ENCODE assay signal across 11 cellular contexts in genomic region chr13:79779761-79780160, GRCh38.
DNase-seq lines count a peak whose midpoint lies in the region; ATAC-seq, FAIRE-seq and TF ChIP-seq lines count a peak whose summit lies in the region.
"Had no signal": no experiment of that assay in that cellular context is flagged by ENCODE, and none has a peak within 500 bp of the region (broad histone marks: within the 10 kb centered on the region; RNA-seq: fewer than 3 reads in every experiment).

No MANE protein-coding gene starts in this region.

- peak overlapping the region; percentile 75 for H2AFZ ChIP-seq in mammary epithelial cell (ENCODE audit: low read depth, low read length)

- peak overlapping the region; percentile 53 for H3K9ac ChIP-seq in mammary epithelial cell (ENCODE audit: insufficient read depth, low read length)

- H3K36me3 ChIP-seq in mammary epithelial cell (ENCODE audit: insufficient read depth, low read length) (no peaks in the 10 kb centered on the region), left lung (no peaks in the 10 kb centered on the region), upper lobe of right lung (no peaks in the 10 kb centered on the region)

- peak overlapping the region; percentile 79 for H3K27ac ChIP-seq in mammary epithelial cell (ENCODE audit: insufficient read depth, low read depth, low read length)
- H3K27ac ChIP-seq in left lung = no peak overlapping the region
- peak overlapping the region; percentile 19 for H3K27ac ChIP-seq in upper lobe of right lung

- TF ChIP-seq CTCF in mammary epithelial cell (conservative IDR thresholded peaks at IDR 0.05 in 1 of 2, IDR thresholded peaks at IDR 0.05 in 1 of 2; ENCODE audit: extremely low read depth in 1 of 2, insufficient read depth in 1 of 2, low read depth in 1 of 2, low read length in 2 of 2) (no peak), left lung (IDR thresholded peaks at IDR 0.05) (no peak), upper lobe of right lung (IDR thresholded peaks at IDR 0.05) (no peak)

- peak overlapping the region in 1 of 3 experiments; percentile 14 for H3K4me3 ChIP-seq in mammary epithelial cell (replicated peaks in 1 of 3; ENCODE audit: insufficient read depth in 1 of 3, low read depth in 2 of 3, low read length in 3 of 3)
- H3K4me3 ChIP-seq in left lung = no peak overlapping the region
- no peak overlapping the region for H3K4me3 ChIP-seq in upper lobe of right lung
- H3K4me3 ChIP-seq: K562 had no signal

- CTCF ChIA-PET in mammary epithelial cell (lab: Charles Lee; ENCODE audit: low non-redundant PET) = interaction anchor here (0.7 kb wide), 1 partner anchor 846 kb away, joined by 3 read pairs; no protein-coding TSS in a partner anchor

- in situ Hi-C loops in mammary epithelial cell (cut with MboI; ENCODE audit: low sequenced_read_pairs in 2 of 2) = loop anchor here (10.0 kb wide), 1 partner anchor 555 kb away; no protein-coding TSS in a partner anchor

- H3K4me2 ChIP-seq in mammary epithelial cell (ENCODE audit: insufficient read depth, low read depth, low read length) = peak overlapping the region; percentile 74

- no peaks in the 10 kb centered on the region for H4K20me1 ChIP-seq in mammary epithelial cell (ENCODE audit: insufficient read depth, low read length)

- peaks cover 40% of the 10 kb centered on the region for H3K4me1 ChIP-seq in mammary epithelial cell (ENCODE audit: insufficient read depth, low read length)
- H3K4me1 ChIP-seq in left lung = peaks cover 8 to 11% of the 10 kb centered on the region in 2 donors
- H3K4me1 ChIP-seq in upper lobe of right lung = peaks cover 13% of the 10 kb centered on the region

- dilution Hi-C loops in mammary epithelial cell (cut with HindIII; ENCODE audit: low sequenced_read_pairs) = no loop called here

- H3K27me3 ChIP-seq in mammary epithelial cell (ENCODE audit: insufficient read depth, low read length) = no peaks in the 10 kb centered on the region
- no peaks in the 10 kb centered on the region for H3K27me3 ChIP-seq in left lung
- H3K27me3 ChIP-seq in upper lobe of right lung = no peaks in the 10 kb centered on the region

- TF ChIP-seq POLR2A in GM12892 (IDR thresholded peaks at IDR 0.05; ENCODE audit: low read depth, low read length) = no peak

- DNase-seq in NCI-H82 (lab: John Stamatoyannopoulos, UW) = peak; percentile 36
- DNase-seq in NCI-H82 treated with DMSO at 0.1 percent for 48 hours (lab: John Stamatoyannopoulos, UW; ENCODE audit: unreplicated experiment) = no peak
- peak; percentile 82 for DNase-seq in mammary epithelial cell
- DNase-seq in left lung = peak in 1 of 2 donors; percentile 42
- DNase-seq in upper lobe of right lung = no peak
- no peak for DNase-seq in NAMALWA (ENCODE audit: low spot score)
- no peak for DNase-seq in NCI-H524 treated with DMSO at 0.1 percent for 48 hours (lab: John Stamatoyannopoulos, UW)
- no peak for DNase-seq in GM12892 (ENCODE audit: insufficient read length)
- DNase-seq: activated CD8-positive, alpha-beta memory T cell treated with anti-CD3 and anti-CD28 coated beads, Interleukin-2, amount 50 U/mL, for 4 hours; RPMI8226 had no signal

- H3K9me3 ChIP-seq in mammary epithelial cell (replicated peaks; ENCODE audit: insufficient read depth, low read length) = no peaks in the 10 kb centered on the region
- H3K9me3 ChIP-seq in left lung = no peaks in the 10 kb centered on the region
- H3K9me3 ChIP-seq in upper lobe of right lung = no peaks in the 10 kb centered on the region

- 0% methylated on average over 1 of the region's 1 CpG for WGBS in mammary epithelial cell (ENCODE audit: low coverage, missing lambda C conversion rate)

- no peak for FAIRE-seq in GM12892 (lab: Jason Lieb, UNC)
- FAIRE-seq: K562 had no signal

- H3K79me2 ChIP-seq in mammary epithelial cell (ENCODE audit: insufficient read depth, low read length) = no peaks in the 10 kb centered on the region

- ATAC-seq in left lung = peak; percentile 69
- ATAC-seq in upper lobe of right lung = peak; percentile 84
- ATAC-seq: K562 had no signal

- BruUV-seq in mammary epithelial cell (replicated peaks; lab: Mats Ljungman, UMichigan) = no TSS peak

- intact Hi-C loops in mammary epithelial cell (cut with micrococcal nuclease) (loop anchor here (1.0 to 5.0 kb wide), 6 partner anchors 157 to 1238 kb away; partner anchors contain the start of gene SPRY2), left lung (cut with DNase I) (no loop called here), upper lobe of right lung (cut with DNase I) (no loop called here)

Comparison
In these comparisons a context has a peak if more than half of its experiments do, and no peak if none do; other contexts are left out.
1. DNase-seq: peak in NCI-H82 (single experiment) and mammary epithelial cell (single experiment); none in NCI-H82 treated with DMSO at 0.1 percent for 48 hours (single experiment), upper lobe of right lung (single experiment), NAMALWA (single experiment), NCI-H524 treated with DMSO at 0.1 percent for 48 hours (single experiment) and GM12892 (single experiment).
2. H3K27ac ChIP-seq: peak in mammary epithelial cell (single experiment) and upper lobe of right lung (single experiment); none in left lung (0 of 2).